1 cellular context compared by ENCODE assay signal in the genomic region with DNA sequence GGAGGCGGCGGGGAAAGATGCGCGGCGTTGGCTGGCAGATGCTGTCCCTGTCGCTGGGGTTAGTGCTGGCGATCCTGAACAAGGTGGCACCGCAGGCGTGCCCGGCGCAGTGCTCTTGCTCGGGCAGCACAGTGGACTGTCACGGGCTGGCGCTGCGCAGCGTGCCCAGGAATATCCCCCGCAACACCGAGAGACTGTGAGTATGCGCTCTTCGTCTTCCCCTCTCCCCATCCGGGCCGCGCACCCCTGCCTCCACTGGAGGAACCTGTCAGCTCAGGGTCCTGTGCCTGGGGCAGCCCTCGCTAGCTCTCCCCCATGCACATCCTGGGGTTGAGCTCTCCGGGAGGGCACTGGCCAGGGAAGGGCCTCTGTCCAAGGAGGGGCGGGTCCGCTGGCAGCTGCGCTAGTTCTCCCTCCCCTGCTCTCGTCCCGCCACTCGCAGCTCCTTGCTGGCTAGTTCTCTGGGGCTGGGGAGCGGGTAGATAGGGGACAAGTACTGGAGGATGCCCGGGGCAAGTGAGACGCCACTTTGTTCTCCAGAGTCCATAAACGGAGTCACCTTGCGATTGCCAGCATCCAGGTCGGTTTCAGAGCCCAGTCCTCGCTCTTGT.
TF ChIP-seq lines count a peak whose summit lies in the region.

No MANE protein-coding gene starts in this region.

TF ChIP-seq in H1, 55 proteins besides CTCF, POLR2A, EP300 and RAD21:
- TF ChIP-seq EZH2 (IDR thresholded peaks at IDR 0.05; ENCODE audit: low read depth, low read length, severe bottlenecking) (peak; percentile 52), SUZ12 (IDR thresholded peaks at IDR 0.05; ENCODE audit: low read length) (peak; percentile 44; the same call in 1 of the 2 replicates), USF2 (IDR thresholded peaks at IDR 0.05; ENCODE audit: low read length) (no peak), ASH2L (IDR thresholded peaks at IDR 0.05; ENCODE audit: low read length) (peak; percentile 16), BCL11A (IDR thresholded peaks at IDR 0.05; ENCODE audit: low read depth in 2 of 2, low read length in 2 of 2) (no peak)
